1 cellular context compared by ENCODE assay signal in the genomic region with DNA sequence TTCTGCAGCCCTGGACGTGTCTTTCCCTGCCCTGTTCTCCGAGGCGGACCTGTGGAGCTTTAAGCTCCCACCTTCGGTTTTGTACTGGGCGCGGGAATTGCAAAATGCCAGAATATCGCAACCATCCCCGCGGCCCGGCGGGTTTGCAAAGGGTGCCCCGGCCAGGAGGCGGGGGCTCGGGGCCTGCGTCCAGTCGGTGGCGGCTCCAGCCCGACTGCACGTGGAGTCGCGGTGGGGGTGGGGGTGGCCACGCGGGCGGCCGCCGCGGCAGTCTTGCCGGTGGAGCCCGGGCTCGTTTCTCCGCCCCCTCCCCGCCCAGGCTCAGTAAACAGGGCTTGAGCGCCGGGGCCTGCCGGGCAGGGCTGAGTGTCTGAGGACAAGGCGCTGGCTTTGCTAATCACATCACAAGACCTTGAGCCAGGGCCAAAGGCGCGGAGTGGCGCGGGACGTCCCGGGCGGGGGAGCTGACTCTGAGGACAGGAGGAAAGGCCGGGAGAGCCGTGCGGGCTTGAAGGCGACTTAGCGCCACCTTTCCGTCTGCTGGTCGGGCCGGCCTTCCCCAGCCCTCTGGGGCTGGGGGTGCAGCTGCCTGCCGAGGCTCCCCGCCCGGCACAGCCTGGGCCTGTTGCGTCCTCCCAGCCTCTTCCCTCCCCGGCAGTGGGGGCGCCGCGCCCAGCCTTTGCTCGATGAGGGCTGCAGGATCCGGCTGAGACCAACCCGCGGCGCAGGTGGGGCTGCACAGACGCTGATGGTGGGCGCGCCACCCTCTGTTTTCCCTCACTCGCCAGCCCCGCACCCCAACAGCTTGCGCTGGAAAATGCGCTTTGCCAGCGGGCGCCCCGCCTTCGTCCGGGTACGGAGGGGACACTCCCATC.
TF ChIP-seq lines count a peak whose summit lies in the region.

No MANE protein-coding gene starts in this region.

TF ChIP-seq in HepG2, 621 proteins besides CTCF, POLR2A, EP300 and RAD21 (continued from another document and continues in another):
- TF ChIP-seq, protein P1, sequence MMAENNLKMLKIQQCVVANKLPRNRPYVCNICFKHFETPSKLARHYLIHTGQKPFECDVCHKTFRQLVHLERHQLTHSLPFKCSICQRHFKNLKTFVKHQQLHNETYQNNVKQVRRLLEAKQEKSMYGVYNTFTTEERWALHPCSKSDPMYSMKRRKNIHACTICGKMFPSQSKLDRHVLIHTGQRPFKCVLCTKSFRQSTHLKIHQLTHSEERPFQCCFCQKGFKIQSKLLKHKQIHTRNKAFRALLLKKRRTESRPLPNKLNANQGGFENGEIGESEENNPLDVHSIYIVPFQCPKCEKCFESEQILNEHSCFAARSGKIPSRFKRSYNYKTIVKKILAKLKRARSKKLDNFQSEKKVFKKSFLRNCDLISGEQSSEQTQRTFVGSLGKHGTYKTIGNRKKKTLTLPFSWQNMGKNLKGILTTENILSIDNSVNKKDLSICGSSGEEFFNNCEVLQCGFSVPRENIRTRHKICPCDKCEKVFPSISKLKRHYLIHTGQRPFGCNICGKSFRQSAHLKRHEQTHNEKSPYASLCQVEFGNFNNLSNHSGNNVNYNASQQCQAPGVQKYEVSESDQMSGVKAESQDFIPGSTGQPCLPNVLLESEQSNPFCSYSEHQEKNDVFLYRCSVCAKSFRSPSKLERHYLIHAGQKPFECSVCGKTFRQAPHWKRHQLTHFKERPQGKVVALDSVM (CRISPR knock-in tag; IDR thresholded peaks at IDR 0.05) = peak; percentile 65
- TF ChIP-seq, protein P2, sequence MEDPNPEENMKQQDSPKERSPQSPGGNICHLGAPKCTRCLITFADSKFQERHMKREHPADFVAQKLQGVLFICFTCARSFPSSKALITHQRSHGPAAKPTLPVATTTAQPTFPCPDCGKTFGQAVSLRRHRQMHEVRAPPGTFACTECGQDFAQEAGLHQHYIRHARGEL (CRISPR knock-in tag; IDR thresholded peaks at IDR 0.05) = peak; percentile 84
- TF ChIP-seq, protein P3, sequence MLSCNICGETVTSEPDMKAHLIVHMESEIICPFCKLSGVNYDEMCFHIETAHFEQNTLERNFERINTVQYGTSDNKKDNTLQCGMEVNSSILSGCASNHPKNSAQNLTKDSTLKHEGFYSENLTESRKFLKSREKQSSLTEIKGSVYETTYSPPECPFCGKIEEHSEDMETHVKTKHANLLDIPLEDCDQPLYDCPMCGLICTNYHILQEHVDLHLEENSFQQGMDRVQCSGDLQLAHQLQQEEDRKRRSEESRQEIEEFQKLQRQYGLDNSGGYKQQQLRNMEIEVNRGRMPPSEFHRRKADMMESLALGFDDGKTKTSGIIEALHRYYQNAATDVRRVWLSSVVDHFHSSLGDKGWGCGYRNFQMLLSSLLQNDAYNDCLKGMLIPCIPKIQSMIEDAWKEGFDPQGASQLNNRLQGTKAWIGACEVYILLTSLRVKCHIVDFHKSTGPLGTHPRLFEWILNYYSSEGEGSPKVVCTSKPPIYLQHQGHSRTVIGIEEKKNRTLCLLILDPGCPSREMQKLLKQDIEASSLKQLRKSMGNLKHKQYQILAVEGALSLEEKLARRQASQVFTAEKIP (CRISPR knock-in tag; IDR thresholded peaks at IDR 0.05; ENCODE audit: borderline replicate concordance) = no peak
- TF ChIP-seq HOXA7 (CRISPR knock-in tag; IDR thresholded peaks at IDR 0.05) = 0 out of 2 replicates have a peak, but pooled peaks have one; percentile 19
- TF ChIP-seq, protein P4, sequence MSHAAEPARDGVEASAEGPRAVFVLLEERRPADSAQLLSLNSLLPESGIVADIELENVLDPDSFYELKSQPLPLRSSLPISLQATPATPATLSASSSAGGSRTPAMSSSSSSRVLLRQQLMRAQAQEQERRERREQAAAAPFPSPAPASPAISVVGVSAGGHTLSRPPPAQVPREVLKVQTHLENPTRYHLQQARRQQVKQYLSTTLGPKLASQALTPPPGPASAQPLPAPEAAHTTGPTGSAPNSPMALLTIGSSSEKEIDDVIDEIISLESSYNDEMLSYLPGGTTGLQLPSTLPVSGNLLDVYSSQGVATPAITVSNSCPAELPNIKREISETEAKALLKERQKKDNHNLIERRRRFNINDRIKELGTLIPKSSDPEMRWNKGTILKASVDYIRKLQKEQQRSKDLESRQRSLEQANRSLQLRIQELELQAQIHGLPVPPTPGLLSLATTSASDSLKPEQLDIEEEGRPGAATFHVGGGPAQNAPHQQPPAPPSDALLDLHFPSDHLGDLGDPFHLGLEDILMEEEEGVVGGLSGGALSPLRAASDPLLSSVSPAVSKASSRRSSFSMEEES (CRISPR knock-in tag; IDR thresholded peaks at IDR 0.05) = peak; percentile 91
- TF ChIP-seq ZFX (CRISPR knock-in tag; IDR thresholded peaks at IDR 0.05; ENCODE audit: low read depth) = peak; percentile 86
- peak; percentile 88 for TF ChIP-seq KDM2A (CRISPR knock-in tag; IDR thresholded peaks at IDR 0.05; ENCODE audit: borderline replicate concordance, low read depth)
- peak; percentile 92 for TF ChIP-seq PHF21A (CRISPR knock-in tag; IDR thresholded peaks at IDR 0.05)
- no peak for TF ChIP-seq SUZ12 (IDR thresholded peaks at IDR 0.05; ENCODE audit: low read depth, low read length)
- peak; percentile 74 for TF ChIP-seq SOX5 (CRISPR knock-in tag; IDR thresholded peaks at IDR 0.05; ENCODE audit: borderline replicate concordance)
- TF ChIP-seq NAIF1 (CRISPR knock-in tag; IDR thresholded peaks at IDR 0.05; ENCODE audit: borderline replicate concordance) = no peak; the same call in 1 of the 2 replicates
- peak; percentile 96; the same call in 1 of the 2 replicates for TF ChIP-seq ZNF260 (CRISPR knock-in tag; IDR thresholded peaks at IDR 0.05; ENCODE audit: borderline replicate concordance, low read depth)
- TF ChIP-seq SMAD9 (CRISPR knock-in tag; IDR thresholded peaks at IDR 0.05) = no peak; the same call in 1 of the 2 replicates
- TF ChIP-seq, protein P5, sequence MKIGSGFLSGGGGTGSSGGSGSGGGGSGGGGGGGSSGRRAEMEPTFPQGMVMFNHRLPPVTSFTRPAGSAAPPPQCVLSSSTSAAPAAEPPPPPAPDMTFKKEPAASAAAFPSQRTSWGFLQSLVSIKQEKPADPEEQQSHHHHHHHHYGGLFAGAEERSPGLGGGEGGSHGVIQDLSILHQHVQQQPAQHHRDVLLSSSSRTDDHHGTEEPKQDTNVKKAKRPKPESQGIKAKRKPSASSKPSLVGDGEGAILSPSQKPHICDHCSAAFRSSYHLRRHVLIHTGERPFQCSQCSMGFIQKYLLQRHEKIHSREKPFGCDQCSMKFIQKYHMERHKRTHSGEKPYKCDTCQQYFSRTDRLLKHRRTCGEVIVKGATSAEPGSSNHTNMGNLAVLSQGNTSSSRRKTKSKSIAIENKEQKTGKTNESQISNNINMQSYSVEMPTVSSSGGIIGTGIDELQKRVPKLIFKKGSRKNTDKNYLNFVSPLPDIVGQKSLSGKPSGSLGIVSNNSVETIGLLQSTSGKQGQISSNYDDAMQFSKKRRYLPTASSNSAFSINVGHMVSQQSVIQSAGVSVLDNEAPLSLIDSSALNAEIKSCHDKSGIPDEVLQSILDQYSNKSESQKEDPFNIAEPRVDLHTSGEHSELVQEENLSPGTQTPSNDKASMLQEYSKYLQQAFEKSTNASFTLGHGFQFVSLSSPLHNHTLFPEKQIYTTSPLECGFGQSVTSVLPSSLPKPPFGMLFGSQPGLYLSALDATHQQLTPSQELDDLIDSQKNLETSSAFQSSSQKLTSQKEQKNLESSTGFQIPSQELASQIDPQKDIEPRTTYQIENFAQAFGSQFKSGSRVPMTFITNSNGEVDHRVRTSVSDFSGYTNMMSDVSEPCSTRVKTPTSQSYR (CRISPR knock-in tag; IDR thresholded peaks at IDR 0.05; ENCODE audit: borderline replicate concordance) = peak; percentile 89
- no peak for TF ChIP-seq ZZZ3 (CRISPR knock-in tag; IDR thresholded peaks at IDR 0.05; ENCODE audit: borderline replicate concordance)
- TF ChIP-seq FLYWCH1 (CRISPR knock-in tag; IDR thresholded peaks at IDR 0.05) = peak; percentile 83; the same call in 1 of the 2 replicates
- TF ChIP-seq HOXA9 (CRISPR knock-in tag; IDR thresholded peaks at IDR 0.05; ENCODE audit: borderline replicate concordance) = peak; percentile 84; the same call in 1 of the 2 replicates
- TF ChIP-seq TAF1 (CRISPR knock-in tag; IDR thresholded peaks at IDR 0.05) = peak; percentile 74
- 0 out of 2 replicates have a peak, but pooled peaks have one; percentile 54 for TF ChIP-seq ZNF562 (CRISPR knock-in tag; IDR thresholded peaks at IDR 0.05; ENCODE audit: borderline replicate concordance)
- TF ChIP-seq ZNF564 (CRISPR knock-in tag; IDR thresholded peaks at IDR 0.05) = no peak; the same call in 1 of the 2 replicates
- no peak for TF ChIP-seq IKZF1 (IDR thresholded peaks at IDR 0.05)
- no peak for TF ChIP-seq RBM22 (optimal IDR thresholded peaks at IDR 0.05; ENCODE audit: low read length)
- no peak for TF ChIP-seq RORA (CRISPR knock-in tag; IDR thresholded peaks at IDR 0.05)
- no peak; the same call in 1 of the 2 replicates for TF ChIP-seq HMG20B (CRISPR knock-in tag; conservative IDR thresholded peaks at IDR 0.05)
- 0 out of 2 replicates have a peak, but pooled peaks have one; percentile 55 for TF ChIP-seq FOXM1 (CRISPR knock-in tag; IDR thresholded peaks at IDR 0.05)
- TF ChIP-seq ZNF660 (CRISPR knock-in tag; IDR thresholded peaks at IDR 0.05; ENCODE audit: borderline replicate concordance, low read depth) = 0 out of 2 replicates have a peak, but pooled peaks have one; percentile 65
- TF ChIP-seq, protein P6, sequence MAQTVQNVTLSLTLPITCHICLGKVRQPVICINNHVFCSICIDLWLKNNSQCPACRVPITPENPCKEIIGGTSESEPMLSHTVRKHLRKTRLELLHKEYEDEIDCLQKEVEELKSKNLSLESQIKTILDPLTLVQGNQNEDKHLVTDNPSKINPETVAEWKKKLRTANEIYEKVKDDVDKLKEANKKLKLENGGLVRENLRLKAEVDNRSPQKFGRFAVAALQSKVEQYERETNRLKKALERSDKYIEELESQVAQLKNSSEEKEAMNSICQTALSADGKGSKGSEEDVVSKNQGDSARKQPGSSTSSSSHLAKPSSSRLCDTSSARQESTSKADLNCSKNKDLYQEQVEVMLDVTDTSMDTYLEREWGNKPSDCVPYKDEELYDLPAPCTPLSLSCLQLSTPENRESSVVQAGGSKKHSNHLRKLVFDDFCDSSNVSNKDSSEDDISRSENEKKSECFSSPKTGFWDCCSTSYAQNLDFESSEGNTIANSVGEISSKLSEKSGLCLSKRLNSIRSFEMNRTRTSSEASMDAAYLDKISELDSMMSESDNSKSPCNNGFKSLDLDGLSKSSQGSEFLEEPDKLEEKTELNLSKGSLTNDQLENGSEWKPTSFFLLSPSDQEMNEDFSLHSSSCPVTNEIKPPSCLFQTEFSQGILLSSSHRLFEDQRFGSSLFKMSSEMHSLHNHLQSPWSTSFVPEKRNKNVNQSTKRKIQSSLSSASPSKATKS (CRISPR knock-in tag; IDR thresholded peaks at IDR 0.05) = no peak
- peak; percentile 45 for TF ChIP-seq ZFP1 (CRISPR knock-in tag; IDR thresholded peaks at IDR 0.05)
- TF ChIP-seq ZNF614 (CRISPR knock-in tag; IDR thresholded peaks at IDR 0.05; ENCODE audit: borderline replicate concordance) = peak; percentile 69; the same call in 1 of the 2 replicates
- TF ChIP-seq KAT7 (CRISPR knock-in tag; IDR thresholded peaks at IDR 0.05; ENCODE audit: borderline replicate concordance) = peak; percentile 94
- peak; percentile 17; the same call in 1 of the 2 replicates for TF ChIP-seq NFYB (CRISPR knock-in tag; IDR thresholded peaks at IDR 0.05)
- TF ChIP-seq NCOA1 (CRISPR knock-in tag; IDR thresholded peaks at IDR 0.05) = peak; percentile 97
- TF ChIP-seq ZMYM2 (CRISPR knock-in tag; IDR thresholded peaks at IDR 0.05) = peak; percentile 31; the same call in 1 of the 2 replicates
- TF ChIP-seq, protein P7, sequence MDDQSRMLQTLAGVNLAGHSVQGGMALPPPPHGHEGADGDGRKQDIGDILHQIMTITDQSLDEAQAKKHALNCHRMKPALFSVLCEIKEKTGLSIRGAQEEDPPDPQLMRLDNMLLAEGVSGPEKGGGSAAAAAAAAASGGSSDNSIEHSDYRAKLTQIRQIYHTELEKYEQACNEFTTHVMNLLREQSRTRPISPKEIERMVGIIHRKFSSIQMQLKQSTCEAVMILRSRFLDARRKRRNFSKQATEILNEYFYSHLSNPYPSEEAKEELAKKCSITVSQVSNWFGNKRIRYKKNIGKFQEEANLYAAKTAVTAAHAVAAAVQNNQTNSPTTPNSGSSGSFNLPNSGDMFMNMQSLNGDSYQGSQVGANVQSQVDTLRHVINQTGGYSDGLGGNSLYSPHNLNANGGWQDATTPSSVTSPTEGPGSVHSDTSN (CRISPR knock-in tag; IDR thresholded peaks at IDR 0.05; ENCODE audit: borderline replicate concordance) = no peak
- TF ChIP-seq, protein P8, sequence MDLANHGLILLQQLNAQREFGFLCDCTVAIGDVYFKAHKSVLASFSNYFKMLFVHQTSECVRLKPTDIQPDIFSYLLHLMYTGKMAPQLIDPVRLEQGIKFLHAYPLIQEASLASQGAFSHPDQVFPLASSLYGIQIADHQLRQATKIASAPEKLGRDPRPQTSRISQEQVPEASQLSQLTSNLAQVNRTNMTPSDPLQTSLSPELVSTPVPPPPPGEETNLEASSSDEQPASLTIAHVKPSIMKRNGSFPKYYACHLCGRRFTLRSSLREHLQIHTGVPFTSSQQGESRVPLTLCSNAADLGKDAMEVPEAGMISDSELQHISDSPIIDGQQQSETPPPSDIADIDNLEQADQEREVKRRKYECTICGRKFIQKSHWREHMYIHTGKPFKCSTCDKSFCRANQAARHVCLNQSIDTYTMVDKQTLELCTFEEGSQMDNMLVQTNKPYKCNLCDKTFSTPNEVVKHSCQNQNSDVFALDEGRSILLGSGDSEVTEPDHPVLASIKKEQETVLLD (CRISPR knock-in tag; IDR thresholded peaks at IDR 0.05; ENCODE audit: low read depth) = peak; percentile 85
- no peak; the same call in none of the 2 replicates for TF ChIP-seq PHF20 (CRISPR knock-in tag; IDR thresholded peaks at IDR 0.05)
- TF ChIP-seq HHEX (CRISPR knock-in tag; IDR thresholded peaks at IDR 0.05) = no peak
- no peak for TF ChIP-seq ZNF24 (IDR thresholded peaks at IDR 0.05)
- TF ChIP-seq CBFB (CRISPR knock-in tag; IDR thresholded peaks at IDR 0.05) = no peak
- TF ChIP-seq, protein P9, sequence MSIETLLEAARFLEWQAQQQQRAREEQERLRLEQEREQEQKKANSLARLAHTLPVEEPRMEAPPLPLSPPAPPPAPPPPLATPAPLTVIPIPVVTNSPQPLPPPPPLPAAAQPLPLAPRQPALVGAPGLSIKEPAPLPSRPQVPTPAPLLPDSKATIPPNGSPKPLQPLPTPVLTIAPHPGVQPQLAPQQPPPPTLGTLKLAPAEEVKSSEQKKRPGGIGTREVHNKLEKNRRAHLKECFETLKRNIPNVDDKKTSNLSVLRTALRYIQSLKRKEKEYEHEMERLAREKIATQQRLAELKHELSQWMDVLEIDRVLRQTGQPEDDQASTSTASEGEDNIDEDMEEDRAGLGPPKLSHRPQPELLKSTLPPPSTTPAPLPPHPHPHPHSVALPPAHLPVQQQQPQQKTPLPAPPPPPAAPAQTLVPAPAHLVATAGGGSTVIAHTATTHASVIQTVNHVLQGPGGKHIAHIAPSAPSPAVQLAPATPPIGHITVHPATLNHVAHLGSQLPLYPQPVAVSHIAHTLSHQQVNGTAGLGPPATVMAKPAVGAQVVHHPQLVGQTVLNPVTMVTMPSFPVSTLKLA (IDR thresholded peaks at IDR 0.05) = peak; percentile 85
- TF ChIP-seq, protein P10, sequence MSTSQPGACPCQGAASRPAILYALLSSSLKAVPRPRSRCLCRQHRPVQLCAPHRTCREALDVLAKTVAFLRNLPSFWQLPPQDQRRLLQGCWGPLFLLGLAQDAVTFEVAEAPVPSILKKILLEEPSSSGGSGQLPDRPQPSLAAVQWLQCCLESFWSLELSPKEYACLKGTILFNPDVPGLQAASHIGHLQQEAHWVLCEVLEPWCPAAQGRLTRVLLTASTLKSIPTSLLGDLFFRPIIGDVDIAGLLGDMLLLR (CRISPR knock-in tag; IDR thresholded peaks at IDR 0.05) = peak; percentile 91; the same call in 1 of the 2 replicates
